ENCODE assay signal across 11 cellular contexts in the genomic region with DNA sequence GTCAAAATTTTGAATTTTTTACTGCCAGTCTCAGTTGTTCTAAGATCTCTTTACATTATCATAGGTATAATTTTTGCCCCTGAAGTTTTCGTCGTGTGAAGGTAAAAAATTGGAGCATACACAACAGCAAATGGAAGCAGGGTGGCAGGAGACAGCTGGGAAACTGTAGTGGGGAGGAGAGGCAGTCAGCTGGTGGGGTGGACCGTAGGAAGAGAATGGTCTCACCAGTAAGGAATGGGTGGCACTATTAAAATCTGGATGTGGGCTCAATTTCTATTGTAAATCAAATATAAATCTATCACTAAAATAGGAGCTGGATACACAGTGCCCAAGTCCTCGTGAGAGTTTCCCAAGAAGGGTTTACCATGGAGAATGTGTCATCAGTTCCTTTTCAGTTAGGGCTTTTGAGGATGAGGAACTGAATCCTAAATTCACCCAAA. TPM values are rescaled to one million over a fixed set of nuclear protein-coding genes. Genes with fewer than 3 reads are reported as not detected.
DNase-seq lines count a peak whose midpoint lies in the region; ATAC-seq lines count a peak whose summit lies in the region.
"Had no signal": no experiment of that assay in that cellular context is flagged by ENCODE, and none has a peak within 500 bp of the region (broad histone marks: within the 10 kb centered on the region; RNA-seq: fewer than 3 reads in every experiment).

No MANE protein-coding gene starts in this region.

- DNase-seq in GM23248 (peak; percentile 79), NCI-H69 (lab: John Stamatoyannopoulos, UW) (peak; percentile 84), fibroblast of gingiva (ENCODE audit: low read depth) (peak; percentile 13), renal cortical epithelial cell (ENCODE audit: low read depth) (peak; percentile 59), HAP-1 (ENCODE audit: low spot score in 2 of 2) (no peak), GOT3 (lab: John Stamatoyannopoulos, UW) (no peak)
- DNase-seq in activated CD4-positive, alpha-beta T cell treated with anti-CD3 and anti-CD28 coated beads, Interleukin-2, amount 10 ng/mL, durations not matched to agents 24 days and 14 days = no peak
- DNase-seq: effector CD4-positive, alpha-beta T cell; stimulated activated CD4-positive, alpha-beta T cell treated with anti-CD3 and anti-CD28 coated beads, Interleukin-12 subunit alpha, Interleukin-12 subunit beta, amount 100 ng/mL, for 4 hours; T-helper 17 cell had no signal

- peak overlapping the region; percentile 76 for H3K9ac ChIP-seq in GM23248

- peaks cover 67% of the 10 kb centered on the region for H3F3A ChIP-seq in GM23248 (ENCODE audit: insufficient read depth)

- no peaks in the 10 kb centered on the region for H3K27me3 Mint-ChIP-seq in activated CD4-positive, alpha-beta T cell treated with anti-CD3 and anti-CD28 coated beads, Interleukin-2, amount 10 ng/mL, durations not matched to agents 24 days and 14 days
- H3K27me3 Mint-ChIP-seq: T-helper 17 cell had no signal

- H2AFZ ChIP-seq in GM23248 = peak overlapping the region; percentile 67

- H3K4me1 Mint-ChIP-seq in activated CD4-positive, alpha-beta T cell treated with anti-CD3 and anti-CD28 coated beads, Interleukin-2, amount 10 ng/mL, durations not matched to agents 24 days and 14 days = peaks cover 15% of the 10 kb centered on the region

- no peaks in the 10 kb centered on the region for H3K27me3 ChIP-seq in GM23248 (replicated peaks; ENCODE audit: insufficient read depth)
- H3K27me3 ChIP-seq in HAP-1 (ENCODE audit: low read depth) = no peaks in the 10 kb centered on the region

- in situ Hi-C loops in GM23248 (cut with MboI) (no loop called here), HAP-1 (cut with MboI; ENCODE audit: low sequenced_read_pairs) (no loop called here)

- H3K4me2 ChIP-seq in GM23248 (ENCODE audit: unreplicated experiment) = peak overlapping the region; percentile 50

- H3K9me2 ChIP-seq in GM23248 (ENCODE audit: insufficient read depth) = no peaks in the 10 kb centered on the region

- no peak overlapping the region for H3K4me3 Mint-ChIP-seq in activated CD4-positive, alpha-beta T cell treated with anti-CD3 and anti-CD28 coated beads, Interleukin-2, amount 10 ng/mL, durations not matched to agents 24 days and 14 days
- H3K4me3 Mint-ChIP-seq: T-helper 17 cell had no signal

- no peak for ATAC-seq in HG03175 (IDR thresholded peaks at IDR 0.05; ENCODE audit: unreplicated experiment)
- ATAC-seq: T-helper 17 cell had no signal

- peaks cover 80% of the 10 kb centered on the region for H3K4me1 ChIP-seq in GM23248 (ENCODE audit: insufficient read depth)
- peaks cover 28% of the 10 kb centered on the region for H3K4me1 ChIP-seq in HAP-1

- 4 to 5% methylated on average over 4 of the region's 4 CpGs for WGBS in GM23248 (ENCODE audit: low coverage in 1 of 2, low lambda C conversion rate in 2 of 2, missing lambda C conversion rate in 2 of 2), 2 experiments

- H3K9me3 ChIP-seq in GM23248 (ENCODE audit: low read depth) (no peaks in the 10 kb centered on the region), HAP-1 (no peaks in the 10 kb centered on the region)

- no peaks in the 10 kb centered on the region for H4K20me1 ChIP-seq in GM23248 (ENCODE audit: insufficient read depth)

- no peaks in the 10 kb centered on the region for H3K9me3 Mint-ChIP-seq in activated CD4-positive, alpha-beta T cell treated with anti-CD3 and anti-CD28 coated beads, Interleukin-2, amount 10 ng/mL, durations not matched to agents 24 days and 14 days

- H3K4me3 ChIP-seq in GM23248 (peak overlapping the region; percentile 45), HAP-1 (no peak overlapping the region)

- intact Hi-C loops in activated CD4-positive, alpha-beta T cell treated with anti-CD3 and anti-CD28 coated beads, Interleukin-2, amount 10 ng/mL, durations not matched to agents 24 days and 14 days (cut with micrococcal nuclease) = no loop called here

- no peaks in the 10 kb centered on the region for H3K79me2 ChIP-seq in GM23248 (ENCODE audit: insufficient read depth)

- H3K36me3 ChIP-seq in GM23248 (ENCODE audit: low read depth) (no peaks in the 10 kb centered on the region), HAP-1 (replicated peaks) (no peaks in the 10 kb centered on the region)

- H3K27ac ChIP-seq in GM23248 = peak overlapping the region; percentile 96

- H3K27ac Mint-ChIP-seq in activated CD4-positive, alpha-beta T cell treated with anti-CD3 and anti-CD28 coated beads, Interleukin-2, amount 10 ng/mL, durations not matched to agents 24 days and 14 days = no peak overlapping the region

- H3K36me3 Mint-ChIP-seq in activated CD4-positive, alpha-beta T cell treated with anti-CD3 and anti-CD28 coated beads, Interleukin-2, amount 10 ng/mL, durations not matched to agents 24 days and 14 days (ENCODE audit: low read depth) = no peaks in the 10 kb centered on the region

RNA-seq across cellular contexts. Expression of a gene that starts 10.3 kb away (rescaled TPM):
- 60.7 and 69.3 TPM in 2 replicates for total RNA-seq in GM23248 (2014; rRNA removed; shearing (Covaris generic))
- 12.9 and 13.0 TPM in 2 replicates for polyA plus RNA-seq in GM23248 (2016; fragmentation: Nextera tagmentation; extraction: Ambion mirVana)
- total RNA-seq in renal cortical epithelial cell = 53.0 and 79.6 TPM in 2 replicates
- 206 and 217 TPM in 2 replicates for total RNA-seq in activated CD4-positive, alpha-beta T cell treated with anti-CD3 and anti-CD28 coated beads, Interleukin-2, amount 10 ng/mL, durations not matched to agents 24 days and 14 days

Comparison
In these comparisons a context has a peak if more than half of its experiments do, and no peak if none do; other contexts are left out.
1. DNase-seq: peak in GM23248 (single experiment), NCI-H69 (single experiment), fibroblast of gingiva (single experiment) and renal cortical epithelial cell (single experiment); none in HAP-1 (0 of 2), activated CD4-positive, alpha-beta T cell treated with anti-CD3 and anti-CD28 coated beads, Interleukin-2, amount 10 ng/mL, durations not matched to agents 24 days and 14 days (single experiment) and GOT3 (single experiment).